Comparison of ENCODE assay signal across 11 cellular contexts in the genomic region with DNA sequence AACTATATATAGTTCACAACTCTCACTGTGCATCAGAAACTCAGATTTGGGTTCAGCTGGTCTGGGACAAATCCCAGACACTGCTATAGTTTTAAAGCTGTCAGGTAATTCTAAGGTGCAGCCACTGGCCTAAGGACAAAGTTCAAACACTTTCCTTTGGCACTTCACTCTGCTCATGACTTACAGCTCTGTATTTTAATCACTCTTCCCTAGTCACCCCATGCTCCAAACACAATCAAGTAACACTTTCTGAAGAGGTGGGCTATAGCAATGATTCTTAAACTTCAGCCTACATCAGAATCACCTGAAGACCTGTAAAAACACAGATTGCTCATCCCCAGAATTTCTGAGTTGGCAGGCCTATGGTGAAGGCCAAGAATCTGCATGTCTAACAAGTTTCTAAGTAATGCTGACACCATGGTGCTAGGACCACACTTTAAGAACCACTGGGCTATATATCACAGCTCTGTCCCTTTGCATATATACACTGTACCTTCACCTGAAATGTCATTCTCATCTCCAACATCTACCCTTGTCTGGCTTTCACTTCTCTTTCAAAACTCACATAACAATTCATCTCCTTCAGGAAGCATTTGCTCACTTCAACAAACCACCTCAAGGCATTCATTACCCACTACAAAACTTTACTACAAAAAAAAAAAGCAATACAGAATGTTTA. TPM values are rescaled to one million over a fixed set of nuclear protein-coding genes. Genes with fewer than 3 reads are reported as not detected.
DNase-seq lines count a peak whose midpoint lies in the region; ATAC-seq and TF ChIP-seq lines count a peak whose summit lies in the region.
"Had no signal": no experiment of that assay in that cellular context is flagged by ENCODE, and none has a peak within 500 bp of the region (broad histone marks: within the 10 kb centered on the region; RNA-seq: fewer than 3 reads in every experiment).

No MANE protein-coding gene starts in this region.

- H3K4me1 ChIP-seq in cardiac muscle cell (ENCODE audit: low read depth) (peaks cover 12% of the 10 kb centered on the region), right cardiac atrium (ENCODE audit: control insufficient read depth, insufficient read depth, low read length) (peaks cover 11% of the 10 kb centered on the region)

- no peak for TF ChIP-seq CTCF in cardiac muscle cell (IDR thresholded peaks at IDR 0.05; ENCODE audit: low read depth, low read length)

- no peaks in the 10 kb centered on the region for H3K36me3 ChIP-seq in cardiac muscle cell

- H3K4me1 Mint-ChIP-seq in central memory CD8-positive, alpha-beta T cell: peaks cover 63% of the 10 kb centered on the region

- H3K36me3 Mint-ChIP-seq in central memory CD8-positive, alpha-beta T cell (ENCODE audit: insufficient read depth): peaks cover 9% of the 10 kb centered on the region

- H3K27ac ChIP-seq in cardiac muscle cell: peak overlapping the region; percentile 66
- no peak overlapping the region for H3K27ac ChIP-seq in right cardiac atrium (ENCODE audit: low read length)

- intact Hi-C loops in right cardiac atrium (cut with DNase I): no loop called here

- H3K4me3 ChIP-seq in cardiac muscle cell (no peak overlapping the region), right cardiac atrium (ENCODE audit: low read length) (no peak overlapping the region)

- H3K4me3 Mint-ChIP-seq in central memory CD8-positive, alpha-beta T cell: no peak overlapping the region

- H3K27me3 ChIP-seq in cardiac muscle cell (no peaks in the 10 kb centered on the region), right cardiac atrium (ENCODE audit: control insufficient read depth, insufficient read depth) (no peaks in the 10 kb centered on the region)

- H3K9me3 Mint-ChIP-seq in central memory CD8-positive, alpha-beta T cell: no peaks in the 10 kb centered on the region
- H3K9me3 Mint-ChIP-seq: effector memory CD8-positive, alpha-beta T cell had no signal

- no peaks in the 10 kb centered on the region for H3K27me3 Mint-ChIP-seq in central memory CD8-positive, alpha-beta T cell
- H3K27me3 Mint-ChIP-seq: effector memory CD8-positive, alpha-beta T cell had no signal

- DNase-seq in cardiac muscle cell (ENCODE audit: low read depth in 1 of 2, low spot score in 1 of 2) (no peak), right cardiac atrium (no peak), T1000 (lab: John Stamatoyannopoulos, UW) (no peak), C1 segment of cervical spinal cord (lab: John Stamatoyannopoulos, UW) (no peak), cerebellar cortex (ENCODE audit: low spot score) (no peak), H4 (ENCODE audit: low spot score) (no peak)
- no peak for DNase-seq in central memory CD8-positive, alpha-beta T cell (ENCODE audit: low spot score in 2 of 2)
- DNase-seq: activated gamma-delta T cell treated with Interleukin-2 at 50 U/mL for 16 hours; effector memory CD8-positive, alpha-beta T cell; NCI-H748 treated with DMSO at 0.1 percent for 48 hours had no signal

- peak overlapping the region; percentile 9 for H3K27ac Mint-ChIP-seq in central memory CD8-positive, alpha-beta T cell (ENCODE audit: low read depth)

- H3K9me3 ChIP-seq in cardiac muscle cell (ENCODE audit: low read depth) (no peaks in the 10 kb centered on the region), right cardiac atrium (ENCODE audit: control insufficient read depth, low read length) (no peaks in the 10 kb centered on the region)

- ATAC-seq in right cardiac atrium: no peak
- peak; percentile 78 for ATAC-seq in HG02885 (IDR thresholded peaks at IDR 0.05; ENCODE audit: poor library complexity, unreplicated experiment)
- no peak for ATAC-seq in central memory CD8-positive, alpha-beta T cell (replicated peaks; ENCODE audit: extremely low read depth, poor library complexity, severe bottlenecking)
- ATAC-seq: effector memory CD8-positive, alpha-beta T cell had no signal

RNA-seq across cellular contexts. Expression of gene STAG1, which starts 21.4 kb away (rescaled TPM):
- 18.3 and 21.0 TPM in 2 replicates for total RNA-seq in cardiac muscle cell
- 12.7 and 14.1 TPM in 2 replicates for polyA plus RNA-seq in cardiac muscle cell
- total RNA-seq in right cardiac atrium: 10 to 100 TPM; 26.5 to 30.9 (median 27.9) TPM
- polyA plus RNA-seq in right cardiac atrium: 8.1 TPM
- total RNA-seq in H4 (2014; rRNA removed; shearing (Covaris generic)): 21.6 and 31.0 TPM in 2 replicates
